In the genomic region with DNA sequence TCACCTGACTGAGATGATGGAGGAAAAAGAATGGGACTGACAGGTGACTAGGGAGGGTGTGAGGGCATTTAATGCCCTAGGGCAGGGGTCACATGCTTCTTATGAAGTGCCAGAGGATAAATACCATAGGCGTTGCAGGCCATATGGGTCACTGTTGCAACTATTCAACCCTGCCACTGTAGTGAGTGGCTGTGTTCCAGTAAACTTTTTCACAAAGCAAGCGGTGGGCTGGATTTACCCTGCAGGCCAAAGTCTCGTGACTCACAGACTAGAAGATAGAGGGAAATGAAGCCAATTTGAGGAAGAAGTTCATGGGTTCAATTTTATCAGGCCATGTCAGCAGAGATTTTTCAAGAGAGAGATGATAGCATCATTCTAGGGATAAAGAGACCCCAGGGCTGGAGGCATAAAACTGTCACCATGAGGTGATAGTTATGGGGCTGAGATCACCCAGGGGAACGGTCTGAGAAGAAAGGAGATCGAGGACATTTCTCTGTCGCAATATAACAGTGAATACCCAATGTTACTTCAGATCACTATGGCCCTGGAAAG, we compare ENCODE assay signal across 8 cellular contexts. TPM values are rescaled to one million over a fixed set of nuclear protein-coding genes. Genes with fewer than 3 reads are reported as not detected.
A peak's percentile ranks its signal among the peaks of the same experiment; 100 is the strongest.
DNase-seq lines count a peak whose midpoint lies in the region; ATAC-seq and TF ChIP-seq lines count a peak whose summit lies in the region.

No MANE protein-coding gene starts in this region.

- intact Hi-C loops in Right ventricle myocardium superior (cut with DNase I): no loop called here

- H3K9me3 ChIP-seq in skeletal muscle tissue (ENCODE audit: control insufficient read depth in 3 of 3, low read length in 3 of 3): no peaks in the 10 kb centered on the region

- peak; percentile 70 for ATAC-seq in SK-N-SH treated with all-trans-retinoic acid at 6 μM for 48 hours
- ATAC-seq in Right ventricle myocardium superior (ENCODE audit: poor library complexity): peak; percentile 43
- no peak for ATAC-seq in HG02759 (IDR thresholded peaks at IDR 0.05; ENCODE audit: unreplicated experiment)
- ATAC-seq in HG02938 (IDR thresholded peaks at IDR 0.05; ENCODE audit: unreplicated experiment): no peak
- ATAC-seq in HG03571 (IDR thresholded peaks at IDR 0.05; ENCODE audit: unreplicated experiment): no peak
- ATAC-seq in GM21723 (IDR thresholded peaks at IDR 0.05; ENCODE audit: unreplicated experiment): no peak

- H3K27me3 ChIP-seq in skeletal muscle tissue (ENCODE audit: control insufficient read depth in 3 of 3, insufficient read depth in 3 of 3, low read length in 3 of 3): no peaks in the 10 kb centered on the region

- H3K4me3 ChIP-seq in skeletal muscle tissue (ENCODE audit: low read length in 3 of 3): no peak overlapping the region

- peaks cover 0 to 5% (median 0%) of the 10 kb centered on the region in 3 donors for H3K36me3 ChIP-seq in skeletal muscle tissue (ENCODE audit: control insufficient read depth in 3 of 3, insufficient read depth in 3 of 3, low read length in 3 of 3)

- DNase-seq in GM04503 (ENCODE audit: low read depth) (peak; percentile 75), Right ventricle myocardium superior (no peak)

- peak overlapping the region in 1 of 3 donors; percentile 20 for H3K9ac ChIP-seq in skeletal muscle tissue (ENCODE audit: low read depth in 1 of 3, low read length in 3 of 3)

- peak overlapping the region; percentile 3 for H3K27ac ChIP-seq in skeletal muscle tissue (ENCODE audit: low read depth, low read length)

- peaks cover 33 to 44% (median 41%) of the 10 kb centered on the region in 3 donors for H3K4me1 ChIP-seq in skeletal muscle tissue (ENCODE audit: control insufficient read depth in 3 of 3, insufficient read depth in 3 of 3, low read length in 3 of 3)

TF ChIP-seq in SK-N-SH treated with all-trans-retinoic acid at 6 μM for 48 hours, 23 proteins besides CTCF, POLR2A, EP300 and RAD21:
- TF ChIP-seq ARNTL (CRISPR knock-in tag; IDR thresholded peaks at IDR 0.05; ENCODE audit: borderline replicate concordance, low read depth) (no peak), SNAI2 (CRISPR knock-in tag; IDR thresholded peaks at IDR 0.05) (no peak), ISL1 (CRISPR knock-in tag; IDR thresholded peaks at IDR 0.05) (no peak), ZFP3 (CRISPR knock-in tag; IDR thresholded peaks at IDR 0.05) (no peak), GLIS3 (CRISPR knock-in tag; IDR thresholded peaks at IDR 0.05) (no peak), ZNF8 (CRISPR knock-in tag; IDR thresholded peaks at IDR 0.05) (no peak)
- TF ChIP-seq, protein P1, sequence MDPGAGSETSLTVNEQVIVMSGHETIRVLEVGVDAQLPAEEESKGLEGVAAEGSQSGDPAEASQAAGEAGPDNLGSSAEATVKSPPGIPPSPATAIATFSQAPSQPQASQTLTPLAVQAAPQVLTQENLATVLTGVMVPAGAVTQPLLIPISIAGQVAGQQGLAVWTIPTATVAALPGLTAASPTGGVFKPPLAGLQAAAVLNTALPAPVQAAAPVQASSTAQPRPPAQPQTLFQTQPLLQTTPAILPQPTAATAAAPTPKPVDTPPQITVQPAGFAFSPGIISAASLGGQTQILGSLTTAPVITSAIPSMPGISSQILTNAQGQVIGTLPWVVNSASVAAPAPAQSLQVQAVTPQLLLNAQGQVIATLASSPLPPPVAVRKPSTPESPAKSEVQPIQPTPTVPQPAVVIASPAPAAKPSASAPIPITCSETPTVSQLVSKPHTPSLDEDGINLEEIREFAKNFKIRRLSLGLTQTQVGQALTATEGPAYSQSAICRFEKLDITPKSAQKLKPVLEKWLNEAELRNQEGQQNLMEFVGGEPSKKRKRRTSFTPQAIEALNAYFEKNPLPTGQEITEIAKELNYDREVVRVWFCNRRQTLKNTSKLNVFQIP (CRISPR knock-in tag; IDR thresholded peaks at IDR 0.05; ENCODE audit: borderline replicate concordance, low read depth): no peak
- TF ChIP-seq, protein P2, sequence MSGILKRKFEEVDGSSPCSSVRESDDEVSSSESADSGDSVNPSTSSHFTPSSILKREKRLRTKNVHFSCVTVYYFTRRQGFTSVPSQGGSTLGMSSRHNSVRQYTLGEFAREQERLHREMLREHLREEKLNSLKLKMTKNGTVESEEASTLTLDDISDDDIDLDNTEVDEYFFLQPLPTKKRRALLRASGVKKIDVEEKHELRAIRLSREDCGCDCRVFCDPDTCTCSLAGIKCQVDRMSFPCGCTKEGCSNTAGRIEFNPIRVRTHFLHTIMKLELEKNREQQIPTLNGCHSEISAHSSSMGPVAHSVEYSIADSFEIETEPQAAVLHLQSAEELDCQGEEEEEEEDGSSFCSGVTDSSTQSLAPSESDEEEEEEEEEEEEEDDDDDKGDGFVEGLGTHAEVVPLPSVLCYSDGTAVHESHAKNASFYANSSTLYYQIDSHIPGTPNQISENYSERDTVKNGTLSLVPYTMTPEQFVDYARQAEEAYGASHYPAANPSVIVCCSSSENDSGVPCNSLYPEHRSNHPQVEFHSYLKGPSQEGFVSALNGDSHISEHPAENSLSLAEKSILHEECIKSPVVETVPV (CRISPR knock-in tag; IDR thresholded peaks at IDR 0.05): no peak
- TF ChIP-seq, protein P3, sequence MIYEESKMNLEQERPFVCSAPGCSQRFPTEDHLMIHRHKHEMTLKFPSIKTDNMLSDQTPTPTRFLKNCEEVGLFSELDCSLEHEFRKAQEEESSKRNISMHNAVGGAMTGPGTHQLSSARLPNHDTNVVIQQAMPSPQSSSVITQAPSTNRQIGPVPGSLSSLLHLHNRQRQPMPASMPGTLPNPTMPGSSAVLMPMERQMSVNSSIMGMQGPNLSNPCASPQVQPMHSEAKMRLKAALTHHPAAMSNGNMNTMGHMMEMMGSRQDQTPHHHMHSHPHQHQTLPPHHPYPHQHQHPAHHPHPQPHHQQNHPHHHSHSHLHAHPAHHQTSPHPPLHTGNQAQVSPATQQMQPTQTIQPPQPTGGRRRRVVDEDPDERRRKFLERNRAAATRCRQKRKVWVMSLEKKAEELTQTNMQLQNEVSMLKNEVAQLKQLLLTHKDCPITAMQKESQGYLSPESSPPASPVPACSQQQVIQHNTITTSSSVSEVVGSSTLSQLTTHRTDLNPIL (CRISPR knock-in tag; IDR thresholded peaks at IDR 0.05; ENCODE audit: low read depth): no peak

RNA-seq across cellular contexts. Expression of a gene that starts 8.6 kb away (rescaled TPM):
- 54.8 TPM for total RNA-seq in Right ventricle myocardium superior
- total RNA-seq in skeletal muscle tissue: 17.2 TPM

Comparison
In these comparisons a context has a peak if more than half of its experiments do, and no peak if none do; other contexts are left out.
1. ATAC-seq: peak in SK-N-SH treated with all-trans-retinoic acid at 6 μM for 48 hours (single experiment) and Right ventricle myocardium superior (single experiment); none in HG02759 (single experiment), HG02938 (single experiment), HG03571 (single experiment) and GM21723 (single experiment).